ENCODE assay signal across 12 cellular contexts in the genomic region with DNA sequence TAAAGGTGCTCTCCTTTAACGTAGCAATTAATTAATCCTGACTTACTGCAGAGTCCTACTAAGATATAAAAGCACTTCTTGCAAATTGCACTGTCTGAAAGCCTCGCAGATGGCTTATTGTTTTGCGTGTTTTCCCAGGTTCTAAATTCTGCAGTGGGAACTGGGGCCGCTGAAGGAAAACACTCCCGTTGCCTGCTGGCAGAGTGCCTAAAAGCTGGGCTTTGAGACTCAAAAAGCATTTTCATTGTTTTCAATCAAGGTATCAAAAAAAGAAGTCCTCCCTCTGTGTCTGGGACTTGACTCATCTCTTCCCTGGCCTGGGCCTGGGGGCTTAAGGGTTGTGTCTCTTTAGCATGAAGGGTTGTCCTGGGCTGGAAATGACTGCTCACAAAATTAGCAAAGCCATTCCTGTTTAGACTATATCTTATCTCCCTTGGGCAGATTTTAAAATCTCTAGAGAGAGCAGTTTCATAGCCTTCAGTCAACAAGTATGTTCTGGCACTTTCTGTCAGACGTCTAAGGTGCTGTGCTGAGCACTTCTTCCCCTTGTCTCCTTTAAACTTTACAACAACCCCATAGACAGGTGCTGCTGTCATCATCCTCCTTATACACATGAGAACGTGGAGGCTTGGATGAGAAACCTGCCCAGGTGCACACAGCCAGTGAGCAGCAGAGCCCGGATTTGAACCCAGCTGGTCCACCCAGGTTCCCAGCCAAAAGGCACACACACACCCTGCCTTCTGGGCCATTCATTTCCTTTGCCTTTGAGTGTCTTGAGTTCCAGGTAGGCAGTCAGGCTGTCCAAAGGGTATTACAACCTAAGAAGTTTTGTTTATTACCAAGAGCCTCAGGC. TPM values are rescaled to one million over a fixed set of nuclear protein-coding genes. Genes with fewer than 3 reads are reported as not detected.
DNase-seq lines count a peak whose midpoint lies in the region; ATAC-seq and TF ChIP-seq lines count a peak whose summit lies in the region.
"Had no signal": no experiment of that assay in that cellular context is flagged by ENCODE, and none has a peak within 500 bp of the region (broad histone marks: within the 10 kb centered on the region; RNA-seq: fewer than 3 reads in every experiment).

No MANE protein-coding gene starts in this region.

- H3K27me3 ChIP-seq in cardiac muscle cell (no peaks in the 10 kb centered on the region), hepatocyte (no peaks in the 10 kb centered on the region)

- intact Hi-C loops in cardiac septum (cut with DNase I): no loop called here

- ATAC-seq in HG02571 (IDR thresholded peaks at IDR 0.05; ENCODE audit: unreplicated experiment) (no peak), HG03039 (IDR thresholded peaks at IDR 0.05; ENCODE audit: unreplicated experiment) (no peak), HG02678 (IDR thresholded peaks at IDR 0.05; ENCODE audit: unreplicated experiment) (no peak)
- ATAC-seq: naive thymus-derived CD8-positive, alpha-beta T cell had no signal

- no peaks in the 10 kb centered on the region for H4K20me1 ChIP-seq in hepatocyte (ENCODE audit: insufficient read depth, poor library complexity, severe bottlenecking)

- DNase-seq in cardiac muscle cell (ENCODE audit: low read depth in 1 of 2, low spot score in 1 of 2) (peak; percentile 20 to 67), cardiac septum (ENCODE audit: low spot score) (no peak), astrocyte of the hippocampus (ENCODE audit: low read depth, low spot score) (peak; percentile 75), hepatocyte (ENCODE audit: low spot score) (peak; percentile 36), LoVo (ENCODE audit: low spot score) (no peak)
- DNase-seq: H7; KBM-7; naive thymus-derived CD8-positive, alpha-beta T cell; NCI-H526 had no signal

- no peaks in the 10 kb centered on the region for H3K9me2 ChIP-seq in hepatocyte (replicated peaks; ENCODE audit: insufficient read depth)

- no peak overlapping the region for H3K4me2 ChIP-seq in hepatocyte

- no peak overlapping the region for H2AFZ ChIP-seq in hepatocyte

- no peaks in the 10 kb centered on the region for H3K36me3 ChIP-seq in cardiac muscle cell
- no peaks in the 10 kb centered on the region for H3K36me3 ChIP-seq in hepatocyte (replicated peaks; ENCODE audit: insufficient read depth, low read depth)

- H3K9me3 ChIP-seq in cardiac muscle cell (ENCODE audit: low read depth) (no peaks in the 10 kb centered on the region), hepatocyte (ENCODE audit: low read depth) (no peaks in the 10 kb centered on the region)

- TF ChIP-seq CTCF in cardiac muscle cell (IDR thresholded peaks at IDR 0.05; ENCODE audit: low read depth, low read length) (no peak), hepatocyte (IDR thresholded peaks at IDR 0.05; ENCODE audit: poor library complexity) (no peak)

- 48% methylated on average over 8 of the region's 8 CpGs for WGBS in hepatocyte (ENCODE audit: low lambda C conversion rate, missing lambda C conversion rate)

- H3K79me2 ChIP-seq in hepatocyte: no peaks in the 10 kb centered on the region

- H3K27ac ChIP-seq in cardiac muscle cell: peak overlapping the region; percentile 19
- no peak overlapping the region for H3K27ac ChIP-seq in hepatocyte

- H3K4me3 ChIP-seq in cardiac muscle cell (no peak overlapping the region), hepatocyte (no peak overlapping the region)

- peaks cover 34% of the 10 kb centered on the region for H3K4me1 ChIP-seq in cardiac muscle cell (ENCODE audit: low read depth)
- H3K4me1 ChIP-seq in hepatocyte (ENCODE audit: insufficient read depth): peaks cover 12% of the 10 kb centered on the region

RNA-seq across cellular contexts. Expression of a gene that starts 31.1 kb away (rescaled TPM):
- total RNA-seq in cardiac muscle cell (5.1 and 9.6 TPM in 2 replicates), cardiac septum (18.6 TPM), hepatocyte (10.6 and 12.1 TPM in 2 replicates)
- polyA plus RNA-seq in cardiac muscle cell (7.3 and 10.2 TPM in 2 replicates), hepatocyte (12.9 and 13.4 TPM in 2 replicates)

Comparison
In these comparisons a context has a peak if more than half of its experiments do, and no peak if none do; other contexts are left out.
1. DNase-seq: peak in cardiac muscle cell (2 of 2), astrocyte of the hippocampus (single experiment) and hepatocyte (single experiment); none in cardiac septum (single experiment) and LoVo (single experiment).